ENCODE assay signal across 7 cellular contexts in the genomic region with DNA sequence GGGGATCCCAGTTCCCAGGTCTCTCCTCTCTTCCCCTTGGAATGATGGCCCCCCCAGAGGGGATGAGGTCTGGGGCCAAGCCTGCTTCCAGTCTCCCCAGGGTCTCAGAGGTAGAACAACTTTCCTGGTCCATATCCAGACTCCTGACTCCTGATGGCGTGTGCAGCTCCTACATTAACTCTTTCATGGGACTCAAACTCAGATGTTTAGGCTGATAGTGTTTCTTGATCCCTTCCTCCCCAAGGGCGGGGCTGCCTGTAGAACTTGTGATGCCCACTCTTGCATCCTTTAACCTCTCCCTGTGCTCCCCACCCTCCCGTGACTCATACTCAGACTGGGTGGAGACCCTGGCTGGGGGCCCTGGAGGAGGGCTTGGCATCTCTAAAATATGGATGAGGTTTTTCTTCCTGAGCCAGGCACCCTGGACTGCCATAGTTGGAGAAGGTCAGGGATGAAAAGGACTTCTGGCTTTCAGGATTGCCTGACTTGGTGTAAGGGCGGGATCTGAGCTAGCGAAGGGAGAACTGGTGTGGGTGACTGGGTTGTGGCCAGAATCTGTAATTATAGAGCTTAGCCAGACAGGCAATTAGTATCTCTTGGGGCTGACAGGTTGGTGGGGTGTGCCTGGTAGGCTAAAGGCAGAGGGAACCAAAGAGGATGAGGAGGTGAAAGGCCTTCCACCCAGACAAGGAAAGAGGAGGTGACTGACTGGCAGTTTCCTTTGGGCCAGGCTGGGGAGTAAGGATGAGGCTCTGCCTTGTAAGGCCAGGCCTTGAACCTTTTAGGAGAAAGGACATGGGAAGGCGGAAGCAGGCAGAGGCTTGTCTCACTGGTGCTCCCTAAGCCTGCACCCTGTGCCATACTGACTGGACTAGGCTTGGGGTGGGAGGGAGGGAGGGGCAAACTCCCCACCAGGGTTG. TPM values are rescaled to one million over a fixed set of nuclear protein-coding genes. Genes with fewer than 3 reads are reported as not detected.
DNase-seq lines count a peak whose midpoint lies in the region; ATAC-seq and TF ChIP-seq lines count a peak whose summit lies in the region.

No MANE protein-coding gene starts in this region.

- DNase-seq in H9, result peak; percentile 27
- DNase-seq in SK-N-MC (ENCODE audit: low read depth, low spot score), result no peak
- DNase-seq in omental fat pad (ENCODE audit: low spot score), result peak; percentile 39
- no peak for DNase-seq in NCI-H1092 (lab: John Stamatoyannopoulos, UW)
- no peak for DNase-seq in NCI-H1105 (lab: John Stamatoyannopoulos, UW)

- H3K4me1 ChIP-seq in H9 (ENCODE audit: insufficient read depth, low read length), result peaks cover 12% of the 10 kb centered on the region; the same call in 1 of the 2 replicates
- peaks cover 7 to 16% of the 10 kb centered on the region in 2 donors for H3K4me1 ChIP-seq in esophagus (ENCODE audit: control insufficient read depth in 2 of 2, insufficient read depth in 2 of 2, low read length in 1 of 2)

- TF ChIP-seq CTCF in H9 (conservative IDR thresholded peaks at IDR 0.05) (peak; percentile 35), omental fat pad (IDR thresholded peaks at IDR 0.05) (no peak)

- H3K36me3 Mint-ChIP-seq in H9 (ENCODE audit: insufficient read depth in 1 of 3, low read depth in 3 of 3), result peaks cover 12 to 22% (median 20%) of the 10 kb centered on the region in 3 experiments

- H3K23me2 ChIP-seq in H9 (ENCODE audit: insufficient read length, low read depth, low read length, poor library complexity, severe bottlenecking), result peaks cover 16% of the 10 kb centered on the region

- H4K91ac ChIP-seq in H9 (ENCODE audit: insufficient read length, low read depth, low read length), result peak overlapping the region; percentile 13

- H3K9ac ChIP-seq in H9 (ENCODE audit: extremely low read depth, insufficient read length, low read length) (no peak overlapping the region), SK-N-MC (ENCODE audit: insufficient read length) (no peak overlapping the region)

- H4K5ac ChIP-seq in H9 (ENCODE audit: insufficient read length, low read depth, low read length), result no peak overlapping the region

- no peaks in the 10 kb centered on the region for H3K79me1 ChIP-seq in H9 (ENCODE audit: insufficient read depth, low read depth, low read length, poor library complexity, severe bottlenecking)

- H3K27ac ChIP-seq in H9 (ENCODE audit: insufficient read length, low read depth, low read length) (no peak overlapping the region), SK-N-MC (no peak overlapping the region), esophagus (ENCODE audit: low read depth in 2 of 2, low read length in 1 of 2) (peak overlapping the region; percentile 89 to 90)

- H3K9me3 Mint-ChIP-seq in H9, result no peaks in the 10 kb centered on the region

- H3K36me3 ChIP-seq in SK-N-MC (ENCODE audit: insufficient read depth, low read length), result peaks cover 4% of the 10 kb centered on the region
- H3K36me3 ChIP-seq in esophagus (ENCODE audit: control insufficient read depth in 2 of 2, insufficient read depth in 2 of 2, low read length in 1 of 2), result peaks cover 0 to 6% of the 10 kb centered on the region in 2 donors

- H3K4ac ChIP-seq in H9 (ENCODE audit: low read depth, low read length), result no peak overlapping the region

- peak overlapping the region; percentile 98 for H3K4me3 ChIP-seq in SK-N-MC
- H3K4me3 ChIP-seq in esophagus (ENCODE audit: low read depth in 1 of 2, low read length in 2 of 2), result peak overlapping the region; percentile 56 to 60

- no peak overlapping the region for H2BK120ac ChIP-seq in H9 (ENCODE audit: low read depth, low read length, poor library complexity, severe bottlenecking)

- H2AFZ ChIP-seq in H9 (ENCODE audit: low read length), result no peak overlapping the region

- peak overlapping the region; percentile 56 for H3K18ac ChIP-seq in H9 (ENCODE audit: insufficient read length, low read depth, low read length)

- H3K27me3 Mint-ChIP-seq in H9 (ENCODE audit: low read depth), result peaks cover 13% of the 10 kb centered on the region

- peak; percentile 75 for ATAC-seq in omental fat pad (ENCODE audit: low FRiP score)
- no peak for ATAC-seq in HG03159 (IDR thresholded peaks at IDR 0.05; ENCODE audit: unreplicated experiment)

- no peak overlapping the region for H3T11ph ChIP-seq in H9 (ENCODE audit: low read length)

- H4K8ac ChIP-seq in H9 (replicated peaks; ENCODE audit: insufficient read length, low read depth, low read length), result no peak overlapping the region

- H2BK5ac ChIP-seq in H9 (ENCODE audit: insufficient read length, low read length), result no peak overlapping the region

- H3K27me3 ChIP-seq in H9 (ENCODE audit: insufficient read depth, low read length) (no peaks in the 10 kb centered on the region), esophagus (ENCODE audit: control insufficient read depth in 1 of 2, insufficient read depth in 2 of 2, low read length in 2 of 2) (no peaks in the 10 kb centered on the region)

- H2BK20ac ChIP-seq in H9 (ENCODE audit: low read depth, low read length, poor library complexity, severe bottlenecking), result no peak overlapping the region

- H3K4me1 Mint-ChIP-seq in H9, result peaks cover 31 to 39% of the 10 kb centered on the region in 2 experiments

- H3K9me3 ChIP-seq in H9 (ENCODE audit: control insufficient read depth, low read depth, low read length) (no peaks in the 10 kb centered on the region), SK-N-MC (ENCODE audit: low read depth, low read length) (no peaks in the 10 kb centered on the region), esophagus (ENCODE audit: control insufficient read depth in 2 of 2, insufficient read depth in 1 of 2, low read depth in 1 of 2, low read length in 1 of 2) (no peaks in the 10 kb centered on the region)

- H2BK15ac ChIP-seq in H9 (ENCODE audit: low read depth, low read length), result 0 out of 2 replicates have a peak overlapping the region, but pooled peaks have one; percentile 14

- H3K56ac ChIP-seq in H9 (ENCODE audit: insufficient read length, low read depth, low read length), result no peak overlapping the region

- H3K14ac ChIP-seq in H9 (ENCODE audit: insufficient read depth, low read length), result 0 out of 2 replicates have a peak overlapping the region, but pooled peaks have one; percentile 36

- no peak overlapping the region for H3K23ac ChIP-seq in H9 (ENCODE audit: insufficient read length, low read depth, low read length)

- H4K20me1 ChIP-seq in H9 (ENCODE audit: control insufficient read depth, insufficient read depth, insufficient read length), result no peaks in the 10 kb centered on the region

- no peak overlapping the region for H2AK5ac ChIP-seq in H9 (ENCODE audit: insufficient read length, low read length)

- H3K4me3 Mint-ChIP-seq in H9, result peak overlapping the region; percentile 93 to 98

- H3K27ac Mint-ChIP-seq in H9, result peak overlapping the region in 2 of 3 experiments; percentile 44 to 93; a peak in 3 of 7 replicates

- peak overlapping the region; percentile 62 for H3K4me2 ChIP-seq in H9 (ENCODE audit: insufficient read depth, insufficient read length, low read length)

- H2BK12ac ChIP-seq in H9 (ENCODE audit: insufficient read length, low read depth, low read length), result no peak overlapping the region

- H3K79me2 ChIP-seq in H9 (ENCODE audit: insufficient read depth, low read length), result peaks cover 2% of the 10 kb centered on the region; the same call in 1 of the 2 replicates

- no CpG with 5 or more reads among the region's 6 CpGs for WGBS in H9 (ENCODE audit: extremely low coverage, insufficient read length, low lambda C conversion rate)
- WGBS in esophagus, 2 donors, result 29 to 45% methylated on average over 6 of the region's 6 CpGs

RNA-seq across cellular contexts. Expression of gene ATP8B2, which starts 1.5 kb away (rescaled TPM):
- total RNA-seq in H9 (2021) (37.6 and 38.7 TPM in 2 replicates), omental fat pad (10 to 100 TPM; 41.6 to 78.3 (median 51.0) TPM)
- 1 to 10 TPM; 4.3 to 6.7 TPM for polyA plus RNA-seq in esophagus

RNA-seq across cellular contexts. Expression of gene AQP10, which starts 5.9 kb away (rescaled TPM):
- total RNA-seq in H9 (2021) (not detected in 2 replicates), omental fat pad (under 1 TPM in 2 of 4 donors, not detected in 2; 0.25 to 0.37 TPM)
- polyA plus RNA-seq in esophagus, result under 1 TPM in 1 of 2 donors, not detected in 1; 0.02 TPM

RNA-seq across cellular contexts. Expression of gene HAX1, which starts 54.4 kb away (rescaled TPM):
- total RNA-seq in H9 (2021) (79.8 and 80.4 TPM in 2 replicates), omental fat pad (100 to 1,000 TPM in 3 of 4 donors, 10 to 100 TPM in 1; 64.4 to 114 (median 103) TPM)
- 10 to 100 TPM; 78.3 to 90.0 TPM for polyA plus RNA-seq in esophagus

Comparison
In these comparisons a context has a peak if more than half of its experiments do, and no peak if none do; other contexts are left out.
1. DNase-seq: peak in H9 (single experiment) and omental fat pad (single experiment); none in SK-N-MC (single experiment), NCI-H1092 (single experiment) and NCI-H1105 (single experiment).
2. H3K27ac ChIP-seq: peak in esophagus (2 of 2); none in H9 (single experiment) and SK-N-MC (single experiment).